15 cellular contexts compared by ENCODE assay signal in the genomic region with DNA sequence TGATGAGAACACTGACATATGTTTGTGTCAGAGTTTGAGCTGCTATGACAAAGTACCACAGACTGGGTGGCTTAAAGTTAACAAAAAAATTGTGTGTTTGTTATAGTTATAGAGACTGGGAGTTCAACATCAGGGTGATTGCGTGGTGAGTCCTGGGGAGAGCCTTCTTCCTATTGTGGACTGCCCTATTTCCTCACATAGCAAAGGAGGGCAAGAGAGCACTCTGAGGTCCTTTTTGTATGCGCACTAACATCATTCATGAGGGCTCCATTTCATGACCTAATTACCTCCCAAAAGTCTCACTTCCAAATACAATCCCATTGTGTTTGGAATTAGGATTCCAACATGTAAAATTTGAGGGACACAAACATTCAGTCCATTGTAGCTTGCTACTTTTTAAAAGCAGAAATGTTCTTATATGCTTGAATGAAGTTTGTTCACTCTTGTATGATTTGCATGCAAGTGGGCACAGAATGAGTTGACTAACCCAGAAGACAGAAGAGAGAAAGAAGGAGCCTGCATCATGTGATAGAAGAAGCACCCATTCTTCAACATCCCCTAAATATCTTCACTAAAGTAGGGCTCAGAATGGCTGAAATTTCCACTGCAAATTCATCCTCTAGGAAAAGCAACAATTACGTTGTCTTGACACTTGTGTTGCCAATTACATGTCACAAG. TPM values are rescaled to one million over a fixed set of nuclear protein-coding genes. Genes with fewer than 3 reads are reported as not detected.
DNase-seq lines count a peak whose midpoint lies in the region; ATAC-seq, FAIRE-seq and TF ChIP-seq lines count a peak whose summit lies in the region.
"Had no signal": no experiment of that assay in that cellular context is flagged by ENCODE, and none has a peak within 500 bp of the region (broad histone marks: within the 10 kb centered on the region; RNA-seq: fewer than 3 reads in every experiment).

No MANE protein-coding gene starts in this region.

- H3K4me3 ChIP-seq in coronary artery = no peak overlapping the region
- H3K4me3 ChIP-seq: thoracic aorta had no signal

- CTCF ChIA-PET in MCF 10A (lab: Yijun Ruan, JAX) = interaction anchor here (1.1 kb wide), 1 partner anchor 17 kb away, joined by 3 read pairs; no protein-coding TSS in a partner anchor

- H3K4me1 Mint-ChIP-seq in MCF 10A (ENCODE audit: insufficient read depth, unreplicated experiment) = peaks cover 26% of the 10 kb centered on the region
- H3K4me1 Mint-ChIP-seq: WTC11 had no signal

- H3K9me3 Mint-ChIP-seq in MCF 10A (ENCODE audit: unreplicated experiment) = no peaks in the 10 kb centered on the region
- H3K9me3 Mint-ChIP-seq: activated naive CD4-positive, alpha-beta T cell treated with anti-CD3 and anti-CD28 coated beads, Interleukin-2, amount 50 U/mL, for 72 hours; WTC11 had no signal

- no peak overlapping the region for H3K4me3 Mint-ChIP-seq in MCF 10A (ENCODE audit: unreplicated experiment)
- H3K4me3 Mint-ChIP-seq: WTC11 had no signal

- H3K36me3 Mint-ChIP-seq in MCF 10A (ENCODE audit: insufficient read depth, unreplicated experiment) = no peaks in the 10 kb centered on the region
- H3K36me3 Mint-ChIP-seq: activated naive CD4-positive, alpha-beta T cell treated with anti-CD3 and anti-CD28 coated beads, Interleukin-2, amount 50 U/mL, for 72 hours; WTC11 had no signal

- TF ChIP-seq CTCF in MCF 10A (IDR thresholded peaks at IDR 0.05; ENCODE audit: unreplicated experiment) = no peak
- TF ChIP-seq CTCF in coronary artery (IDR thresholded peaks at IDR 0.05) = no peak

- no peak for TF ChIP-seq POLR2A in GM12891 (IDR thresholded peaks at IDR 0.05; ENCODE audit: low read depth, low read length)

- H3K27ac ChIP-seq in coronary artery = no peak overlapping the region
- H3K27ac ChIP-seq: thoracic aorta had no signal

- DNase-seq in GM12891 (ENCODE audit: insufficient read length, low spot score) (no peak), MCF 10A (ENCODE audit: unreplicated experiment) (no peak), HuH-7.5 (ENCODE audit: low spot score) (no peak), RCC 7860 (ENCODE audit: low spot score) (no peak), coronary artery (ENCODE audit: low spot score) (no peak)
- DNase-seq: foreskin melanocyte, HCEC 1CT, NCI-H1092, NCI-H345 had no signal

- no peak overlapping the region for H3K27ac Mint-ChIP-seq in MCF 10A (ENCODE audit: low read depth, unreplicated experiment)
- H3K27ac Mint-ChIP-seq: activated naive CD4-positive, alpha-beta T cell treated with anti-CD3 and anti-CD28 coated beads, Interleukin-2, amount 50 U/mL, for 72 hours; WTC11 had no signal

- peak; percentile 80 for ATAC-seq in GM19372 (IDR thresholded peaks at IDR 0.05; ENCODE audit: low read depth, unreplicated experiment)
- peak; percentile 82 for ATAC-seq in HG02678 (IDR thresholded peaks at IDR 0.05; ENCODE audit: unreplicated experiment)
- peak; percentile 88 for ATAC-seq in HG03342 (IDR thresholded peaks at IDR 0.05; ENCODE audit: unreplicated experiment)
- ATAC-seq: activated naive CD4-positive, alpha-beta T cell treated with anti-CD3 and anti-CD28 coated beads, Interleukin-2, amount 50 U/mL, for 72 hours; WTC11 had no signal

- POLR2A ChIA-PET in MCF 10A (lab: Yijun Ruan, JAX) = no interaction called here

- BruUV-seq in MCF 10A (replicated peaks; lab: Mats Ljungman, UMichigan) = no TSS peak

- intact Hi-C loops in MCF 10A (cut with micrococcal nuclease) = no loop called here

- H3K27me3 Mint-ChIP-seq in MCF 10A (ENCODE audit: insufficient read depth, unreplicated experiment) = no peaks in the 10 kb centered on the region

- FAIRE-seq in GM12891 (lab: Jason Lieb, UNC) = peak; percentile 64
- no peak for FAIRE-seq in RCC 7860 (lab: Jason Lieb, UNC)

TF ChIP-seq in GM12891, 5 proteins besides CTCF, POLR2A, EP300 and RAD21:
- TF ChIP-seq POU2F2 (IDR thresholded peaks at IDR 0.05; ENCODE audit: low read depth, low read length) (0 out of 2 replicates have a peak, but pooled peaks have one; percentile 14), SPI1 (IDR thresholded peaks at IDR 0.05; ENCODE audit: low read depth, low read length) (no peak), POLR2AphosphoS5 (IDR thresholded peaks at IDR 0.05; ENCODE audit: low read depth, low read length) (no peak)

RNA-seq across cellular contexts. Expression of gene ALCAM, which starts 18.9 kb away (rescaled TPM):
- 13.2 TPM for polyA plus RNA-seq in GM12891 (2012; ENCODE audit: low read depth, missing spikeins)
- total RNA-seq in MCF 10A (2022) = 98.4 and 112 TPM in 2 replicates
